Comparison of ENCODE assay signal across 1 cellular context in genomic region chr6:29477923-29478450, GRCh38.
A peak's percentile ranks its signal among the peaks of the same experiment; 100 is the strongest.
TF ChIP-seq lines count a peak whose summit lies in the region.

No MANE protein-coding gene starts in this region.

TF ChIP-seq in K562, 482 proteins besides CTCF, POLR2A, EP300 and RAD21 (continued from another document):
- TF ChIP-seq TCF15 (CRISPR knock-in tag; IDR thresholded peaks at IDR 0.05), result no peak
- TF ChIP-seq PML (IDR thresholded peaks at IDR 0.05; ENCODE audit: low read length), result no peak
- TF ChIP-seq MTA1 (IDR thresholded peaks at IDR 0.05; ENCODE audit: borderline replicate concordance), result no peak
- no peak for TF ChIP-seq ZNF699 (CRISPR knock-in tag; IDR thresholded peaks at IDR 0.05; ENCODE audit: insufficient replicate concordance)
- no peak for TF ChIP-seq CEBPZ (IDR thresholded peaks at IDR 0.05; ENCODE audit: borderline replicate concordance, low read depth, low read length)
- TF ChIP-seq ELK1 (CRISPR knock-in tag; IDR thresholded peaks at IDR 0.05), result no peak
- TF ChIP-seq ZNF766 (CRISPR knock-in tag; conservative IDR thresholded peaks at IDR 0.05), result 0 out of 2 replicates have a peak, but pooled peaks have one; percentile 26
- no peak for TF ChIP-seq ID3 (CRISPR knock-in tag; IDR thresholded peaks at IDR 0.05)
- no peak for TF ChIP-seq ID3 (tag; IDR thresholded peaks at IDR 0.05)
- TF ChIP-seq ZBTB49 (CRISPR knock-in tag; IDR thresholded peaks at IDR 0.05; ENCODE audit: borderline replicate concordance), result no peak
- 0 out of 2 replicates have a peak, but pooled peaks have one; percentile 15 for TF ChIP-seq MITF (IDR thresholded peaks at IDR 0.05)
- no peak for TF ChIP-seq ZNF184 (CRISPR knock-in tag; IDR thresholded peaks at IDR 0.05)
- no peak for TF ChIP-seq ZKSCAN8 (CRISPR knock-in tag; IDR thresholded peaks at IDR 0.05)
- TF ChIP-seq MAFK (IDR thresholded peaks at IDR 0.05; ENCODE audit: low read length), result no peak
- TF ChIP-seq TFE3 (CRISPR knock-in tag; IDR thresholded peaks at IDR 0.05), result peak; percentile 1; the same call in 1 of the 2 replicates
- no peak for TF ChIP-seq ZNF57 (CRISPR knock-in tag; IDR thresholded peaks at IDR 0.05)
- TF ChIP-seq ZNF639 (CRISPR knock-in tag; conservative IDR thresholded peaks at IDR 0.05 in 1 of 2, IDR thresholded peaks at IDR 0.05 in 1 of 2), result peak in 1 of 2 experiments; percentile 59; a peak in 1 of 4 replicates
- no peak for TF ChIP-seq CBFB (CRISPR knock-in tag; IDR thresholded peaks at IDR 0.05)
- no peak for TF ChIP-seq ELF2 (CRISPR knock-in tag; IDR thresholded peaks at IDR 0.05)
- no peak for TF ChIP-seq GTF2B (IDR thresholded peaks at IDR 0.05; ENCODE audit: extremely low read depth, insufficient read length)
- no peak for TF ChIP-seq STAT6 (CRISPR knock-in tag; IDR thresholded peaks at IDR 0.05)
- TF ChIP-seq TOE1 (IDR thresholded peaks at IDR 0.05; ENCODE audit: borderline replicate concordance), result no peak
- no peak for TF ChIP-seq TOE1 (CRISPR knock-in tag; IDR thresholded peaks at IDR 0.05; ENCODE audit: borderline replicate concordance, low read depth)
- TF ChIP-seq NR2C2 (CRISPR knock-in tag; IDR thresholded peaks at IDR 0.05), result no peak
- no peak for TF ChIP-seq NR2C2 (tag; IDR thresholded peaks at IDR 0.05)
- no peak for TF ChIP-seq BRCA1 (IDR thresholded peaks at IDR 0.05)
- TF ChIP-seq BRCA1 (CRISPR knock-in tag; IDR thresholded peaks at IDR 0.05), result no peak
- TF ChIP-seq RAD51 (IDR thresholded peaks at IDR 0.05; ENCODE audit: borderline replicate concordance, low read depth), result no peak
- TF ChIP-seq ZNF551 (CRISPR knock-in tag; IDR thresholded peaks at IDR 0.05), result no peak
- no peak for TF ChIP-seq CEBPG (CRISPR knock-in tag; IDR thresholded peaks at IDR 0.05)
- no peak for TF ChIP-seq CEBPG (tag; conservative IDR thresholded peaks at IDR 0.05 in 1 of 2, IDR thresholded peaks at IDR 0.05 in 1 of 2)
- no peak for TF ChIP-seq WHSC1 (IDR thresholded peaks at IDR 0.05; ENCODE audit: low read length)
- 0 out of 2 replicates have a peak, but pooled peaks have one; percentile 14 for TF ChIP-seq RFX1 (IDR thresholded peaks at IDR 0.05)
- peak; percentile 74; the same call in 1 of the 2 replicates for TF ChIP-seq VEZF1 (CRISPR knock-in tag; IDR thresholded peaks at IDR 0.05)
- no peak for TF ChIP-seq ARID4B (CRISPR knock-in tag; IDR thresholded peaks at IDR 0.05)
- no peak for TF ChIP-seq ELF1 (tag; IDR thresholded peaks at IDR 0.05)
- peak; percentile 92 for TF ChIP-seq FOXJ2 (tag; IDR thresholded peaks at IDR 0.05)
TF ChIP-seq in K562: peak in this region for 7.
